In genomic region chr18:79684787-79685186, GRCh38 we compare ENCODE assay signal across 1 cellular context.
TF ChIP-seq lines count a peak whose summit lies in the region.

No MANE protein-coding gene starts in this region.

TF ChIP-seq in K562, 482 proteins besides CTCF, POLR2A, EP300 and RAD21 (continued from another document):
- TF ChIP-seq HOMEZ (CRISPR knock-in tag; IDR thresholded peaks at IDR 0.05) (no peak), SMARCC2 (IDR thresholded peaks at IDR 0.05; ENCODE audit: low read depth) (no peak), U2AF1 (optimal IDR thresholded peaks at IDR 0.05; ENCODE audit: low read depth, low read length) (no peak), ZNF449 (CRISPR knock-in tag; IDR thresholded peaks at IDR 0.05) (no peak), ZNF655 (CRISPR knock-in tag; IDR thresholded peaks at IDR 0.05) (no peak), ZBTB11 (CRISPR knock-in tag; IDR thresholded peaks at IDR 0.05) (no peak), STAT6 (CRISPR knock-in tag; IDR thresholded peaks at IDR 0.05) (no peak), MTF1 (CRISPR knock-in tag; IDR thresholded peaks at IDR 0.05; ENCODE audit: borderline replicate concordance) (no peak), ZNF184 (CRISPR knock-in tag; IDR thresholded peaks at IDR 0.05) (no peak), CREB5 (CRISPR knock-in tag; IDR thresholded peaks at IDR 0.05) (no peak)
